ENCODE assay signal across 33 cellular contexts in the genomic region with DNA sequence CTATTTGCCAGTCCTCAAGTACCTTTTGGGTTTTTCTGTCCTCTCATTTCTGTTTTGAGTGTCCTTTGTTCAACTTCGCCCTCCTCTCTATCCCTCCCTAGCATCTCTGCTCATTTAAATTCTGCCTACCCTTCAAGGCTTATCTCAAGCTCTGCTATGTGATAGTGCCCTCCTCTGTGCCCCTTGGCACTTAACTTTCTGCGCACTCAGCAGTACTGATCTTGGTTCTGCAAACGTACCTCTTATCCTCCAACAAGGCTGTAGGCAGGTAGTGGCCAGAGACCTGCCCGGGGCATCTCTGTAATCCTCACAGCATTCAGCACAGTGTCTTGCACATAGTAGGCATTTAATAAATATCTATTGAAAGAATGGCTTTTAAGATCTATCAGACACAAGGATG. TPM values are rescaled to one million over a fixed set of nuclear protein-coding genes. Genes with fewer than 3 reads are reported as not detected.
"Had no signal": no experiment of that assay in that cellular context is flagged by ENCODE, and none has a peak within 500 bp of the region (broad histone marks: within the 10 kb centered on the region; RNA-seq: fewer than 3 reads in every experiment).

No MANE protein-coding gene starts in this region.

- H3K4me3 Mint-ChIP-seq: stimulated activated effector memory CD8-positive, alpha-beta T cell treated with anti-CD3 and anti-CD28 coated beads, Interleukin-12 subunit alpha, Interleukin-12 subunit beta, amount 100 ng/mL, for 72 hours; stimulated activated memory B cell treated with anti-CD40 and anti-IgM and Interleukin-4, amounts not matched to agents 10 μg/mL and 1 μg/mL and 100 μg/mL, for 72 hours; stimulated activated naive B cell treated with anti-CD40 and anti-IgM and Interleukin-4, amounts not matched to agents 10 μg/mL and 1 μg/mL and 100 μg/mL, for 72 hours; stimulated activated naive CD8-positive, alpha-beta T cell treated with anti-CD3 and anti-CD28 coated beads, Interleukin-15, amount 100 ng/mL, for 72 hours; stimulated activated naive CD8-positive, alpha-beta T cell treated with anti-CD3 and anti-CD28 coated beads, Interleukin-15, Interleukin-2, amounts not matched to agents 100 ng/mL and 50 ng/mL, for 24 hours; type B pancreatic cell had no signal

- DNase-seq: stimulated activated CD4-positive, alpha-beta T cell treated with anti-CD3 and anti-CD28 coated beads, Interleukin-2, amount 100 ng/mL, for 48 hours; stimulated activated CD4-positive, alpha-beta T cell treated with anti-CD3 and anti-CD28 coated beads, Interleukin-4, amount 100 ng/mL, for 1 hour; stimulated activated CD4-positive, alpha-beta T cell treated with anti-CD3 and anti-CD28 coated beads, Interleukin-4, amount 100 ng/mL, for 24 hours; stimulated activated CD4-positive, alpha-beta T cell treated with anti-CD3 and anti-CD28 coated beads, Interleukin-4, amount 100 ng/mL, for 4 hours; stimulated activated CD8-positive, alpha-beta memory T cell treated with anti-CD3 and anti-CD28 coated beads, Interleukin-4, amount 100 ng/mL, for 48 hours; stimulated activated naive B cell treated with anti-CD40 and anti-IgM and Interleukin-4, amounts not matched to agents 10 μg/mL and 1 μg/mL and 100 μg/mL, for 72 hours; stimulated activated naive CD4-positive, alpha-beta T cell; stimulated activated naive CD4-positive, alpha-beta T cell treated with Interleukin-2 at 50 U/mL for 16 hours; stimulated activated naive CD8-positive, alpha-beta T cell treated with anti-CD3 and anti-CD28 coated beads, Interleukin-15, amount 100 ng/mL, for 72 hours; stimulated activated naive CD8-positive, alpha-beta T cell treated with anti-CD3 and anti-CD28 coated beads, Interleukin-15, Interleukin-2, amounts not matched to agents 100 U/mL and 50 U/mL, for 24 hours; stomach; substantia nigra; testis; thyroid gland; tibial artery; transverse colon; trophoblast cell; upper lobe of left lung; upper lobe of right lung; uterus had no signal

- H3K4me3 ChIP-seq: stomach, suprapubic skin, testis, thoracic aorta, thyroid gland, tibial artery, tibial nerve, transverse colon, upper lobe of left lung, upper lobe of right lung, uterus, vagina had no signal

- FAIRE-seq: urothelium cell line had no signal

- H3K27me3 ChIP-seq: stomach, testis, thyroid gland, tibial nerve, upper lobe of left lung, upper lobe of right lung, uterus, vagina had no signal

- H3K27ac ChIP-seq: stomach, suprapubic skin, testis, thoracic aorta, thyroid gland, tibial artery, tibial nerve, transverse colon, upper lobe of left lung, upper lobe of right lung, uterus, vagina had no signal

- H3K36me3 Mint-ChIP-seq: stimulated activated effector memory CD8-positive, alpha-beta T cell treated with anti-CD3 and anti-CD28 coated beads, Interleukin-12 subunit alpha, Interleukin-12 subunit beta, amount 100 ng/mL, for 72 hours; stimulated activated memory B cell treated with anti-CD40 and anti-IgM and Interleukin-4, amounts not matched to agents 10 μg/mL and 1 μg/mL and 100 μg/mL, for 72 hours; stimulated activated naive B cell treated with anti-CD40 and anti-IgM and Interleukin-4, amounts not matched to agents 10 μg/mL and 1 μg/mL and 100 μg/mL, for 72 hours; type B pancreatic cell had no signal

- ATAC-seq: stimulated activated effector memory CD8-positive, alpha-beta T cell treated with anti-CD3 and anti-CD28 coated beads, Interleukin-12 subunit alpha, Interleukin-12 subunit beta, amount 100 ng/mL, for 72 hours; stimulated activated memory B cell treated with anti-CD40 and anti-IgM and Interleukin-4, amounts not matched to agents 10 μg/mL and 1 μg/mL and 100 μg/mL, for 72 hours; stimulated activated naive B cell treated with anti-CD40 and anti-IgM and Interleukin-4, amounts not matched to agents 10 μg/mL and 1 μg/mL and 100 μg/mL, for 72 hours; stimulated activated naive CD8-positive, alpha-beta T cell treated with anti-CD3 and anti-CD28 coated beads, Interleukin-15, amount 100 ng/mL, for 72 hours; stimulated activated naive CD8-positive, alpha-beta T cell treated with anti-CD3 and anti-CD28 coated beads, Interleukin-15, Interleukin-2, amounts not matched to agents 100 U/mL and 50 U/mL, for 24 hours; upper lobe of right lung had no signal

- H3K27ac Mint-ChIP-seq: stimulated activated effector memory CD8-positive, alpha-beta T cell treated with anti-CD3 and anti-CD28 coated beads, Interleukin-12 subunit alpha, Interleukin-12 subunit beta, amount 100 ng/mL, for 72 hours; stimulated activated memory B cell treated with anti-CD40 and anti-IgM and Interleukin-4, amounts not matched to agents 10 μg/mL and 1 μg/mL and 100 μg/mL, for 72 hours; stimulated activated naive B cell treated with anti-CD40 and anti-IgM and Interleukin-4, amounts not matched to agents 10 μg/mL and 1 μg/mL and 100 μg/mL, for 72 hours; stimulated activated naive CD8-positive, alpha-beta T cell treated with anti-CD3 and anti-CD28 coated beads, Interleukin-15, amount 100 ng/mL, for 72 hours; stimulated activated naive CD8-positive, alpha-beta T cell treated with anti-CD3 and anti-CD28 coated beads, Interleukin-15, Interleukin-2, amounts not matched to agents 100 ng/mL and 50 ng/mL, for 24 hours; type B pancreatic cell had no signal

- H3K36me3 ChIP-seq: stomach, suprapubic skin, thoracic aorta, thyroid gland, tibial artery, tibial nerve, transverse colon, upper lobe of left lung, upper lobe of right lung, uterus, vagina had no signal

- H3K9me3 ChIP-seq: stomach, suprapubic skin, testis, thoracic aorta, thyroid gland, tibial artery, tibial nerve, transverse colon, upper lobe of left lung, upper lobe of right lung, uterus, vagina had no signal

- H3K4me1 ChIP-seq: testis, tibial artery, transverse colon, uterus, vagina had no signal

- H3K9me3 Mint-ChIP-seq: stimulated activated effector memory CD8-positive, alpha-beta T cell treated with anti-CD3 and anti-CD28 coated beads, Interleukin-12 subunit alpha, Interleukin-12 subunit beta, amount 100 ng/mL, for 72 hours; stimulated activated memory B cell treated with anti-CD40 and anti-IgM and Interleukin-4, amounts not matched to agents 10 μg/mL and 1 μg/mL and 100 μg/mL, for 72 hours; stimulated activated naive B cell treated with anti-CD40 and anti-IgM and Interleukin-4, amounts not matched to agents 10 μg/mL and 1 μg/mL and 100 μg/mL, for 72 hours; stimulated activated naive CD8-positive, alpha-beta T cell treated with anti-CD3 and anti-CD28 coated beads, Interleukin-15, amount 100 ng/mL, for 72 hours; stimulated activated naive CD8-positive, alpha-beta T cell treated with anti-CD3 and anti-CD28 coated beads, Interleukin-15, Interleukin-2, amounts not matched to agents 100 ng/mL and 50 ng/mL, for 24 hours; type B pancreatic cell had no signal

RNA-seq across cellular contexts. Expression of a gene that starts 5.3 kb away (rescaled TPM):
- total RNA-seq: stomach, subcutaneous adipose tissue, temporal lobe, thoracic aorta, thyroid gland, tibial nerve, transverse colon, upper lobe of left lung, upper lobe of right lung, ureter, urinary bladder, vagina had no signal
- polyA plus RNA-seq: urinary bladder had no signal

RNA-seq across cellular contexts. Expression of a gene that starts 37.1 kb away (rescaled TPM):
- total RNA-seq: stomach, subcutaneous adipose tissue, suprapubic skin, temporal lobe, testis, thoracic aorta, thyroid gland, tibial nerve, transverse colon, upper lobe of right lung, ureter, urinary bladder, uterus had no signal
